Comparison of ENCODE assay signal across 1 cellular context in the genomic region with DNA sequence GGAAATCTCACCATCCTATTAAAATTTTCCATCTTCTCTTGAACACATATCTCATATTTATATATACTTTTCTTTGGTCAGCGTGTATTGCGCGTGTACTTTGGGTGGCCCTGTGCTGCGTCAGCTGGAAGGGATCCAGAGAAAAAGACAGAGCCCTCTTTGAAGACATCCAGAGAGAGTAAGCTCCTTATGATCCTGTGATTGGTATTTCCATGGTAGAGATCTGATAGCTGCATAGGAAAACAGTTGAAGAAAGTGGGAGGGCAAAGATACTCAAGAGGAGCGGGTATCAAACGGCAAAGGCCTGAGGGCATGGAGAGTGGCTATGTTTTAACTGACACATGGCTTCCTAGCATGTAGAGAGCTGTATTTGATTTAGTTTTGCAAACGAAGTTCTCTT.
TF ChIP-seq lines count a peak whose summit lies in the region.

No MANE protein-coding gene starts in this region.

TF ChIP-seq in GM23338, 12 proteins besides CTCF, POLR2A, EP300 and RAD21 (continued from another document):
- TF ChIP-seq NANOG (IDR thresholded peaks at IDR 0.05; ENCODE audit: borderline replicate concordance) (no peak), ZNF331 (CRISPR knock-in tag; IDR thresholded peaks at IDR 0.05; ENCODE audit: low read depth) (no peak), ZNF114 (CRISPR knock-in tag; IDR thresholded peaks at IDR 0.05) (no peak), EZH2phosphoT487 (IDR thresholded peaks at IDR 0.05; ENCODE audit: unreplicated experiment) (no peak), JUNB (IDR thresholded peaks at IDR 0.05; ENCODE audit: unreplicated experiment) (no peak), CREB1 (CRISPR knock-in tag; IDR thresholded peaks at IDR 0.05; ENCODE audit: low read depth) (no peak), EZH2 (IDR thresholded peaks at IDR 0.05; ENCODE audit: low read depth, unreplicated experiment) (no peak), STAT1 (IDR thresholded peaks at IDR 0.05; ENCODE audit: unreplicated experiment) (no peak), ETS1 (IDR thresholded peaks at IDR 0.05) (no peak), POLR2AphosphoS5 (IDR thresholded peaks at IDR 0.05; ENCODE audit: low read depth) (no peak)
- TF ChIP-seq, protein P1, sequence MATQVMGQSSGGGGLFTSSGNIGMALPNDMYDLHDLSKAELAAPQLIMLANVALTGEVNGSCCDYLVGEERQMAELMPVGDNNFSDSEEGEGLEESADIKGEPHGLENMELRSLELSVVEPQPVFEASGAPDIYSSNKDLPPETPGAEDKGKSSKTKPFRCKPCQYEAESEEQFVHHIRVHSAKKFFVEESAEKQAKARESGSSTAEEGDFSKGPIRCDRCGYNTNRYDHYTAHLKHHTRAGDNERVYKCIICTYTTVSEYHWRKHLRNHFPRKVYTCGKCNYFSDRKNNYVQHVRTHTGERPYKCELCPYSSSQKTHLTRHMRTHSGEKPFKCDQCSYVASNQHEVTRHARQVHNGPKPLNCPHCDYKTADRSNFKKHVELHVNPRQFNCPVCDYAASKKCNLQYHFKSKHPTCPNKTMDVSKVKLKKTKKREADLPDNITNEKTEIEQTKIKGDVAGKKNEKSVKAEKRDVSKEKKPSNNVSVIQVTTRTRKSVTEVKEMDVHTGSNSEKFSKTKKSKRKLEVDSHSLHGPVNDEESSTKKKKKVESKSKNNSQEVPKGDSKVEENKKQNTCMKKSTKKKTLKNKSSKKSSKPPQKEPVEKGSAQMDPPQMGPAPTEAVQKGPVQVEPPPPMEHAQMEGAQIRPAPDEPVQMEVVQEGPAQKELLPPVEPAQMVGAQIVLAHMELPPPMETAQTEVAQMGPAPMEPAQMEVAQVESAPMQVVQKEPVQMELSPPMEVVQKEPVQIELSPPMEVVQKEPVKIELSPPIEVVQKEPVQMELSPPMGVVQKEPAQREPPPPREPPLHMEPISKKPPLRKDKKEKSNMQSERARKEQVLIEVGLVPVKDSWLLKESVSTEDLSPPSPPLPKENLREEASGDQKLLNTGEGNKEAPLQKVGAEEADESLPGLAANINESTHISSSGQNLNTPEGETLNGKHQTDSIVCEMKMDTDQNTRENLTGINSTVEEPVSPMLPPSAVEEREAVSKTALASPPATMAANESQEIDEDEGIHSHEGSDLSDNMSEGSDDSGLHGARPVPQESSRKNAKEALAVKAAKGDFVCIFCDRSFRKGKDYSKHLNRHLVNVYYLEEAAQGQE (IDR thresholded peaks at IDR 0.05; ENCODE audit: unreplicated experiment): no peak
